ENCODE assay signal across 21 cellular contexts in genomic region chr11:118774032-118774431, GRCh38. TPM values are rescaled to one million over a fixed set of nuclear protein-coding genes. Genes with fewer than 3 reads are reported as not detected.
DNase-seq lines count a peak whose midpoint lies in the region; ATAC-seq lines count a peak whose summit lies in the region.
"Had no signal": no experiment of that assay in that cellular context is flagged by ENCODE, and none has a peak within 500 bp of the region (broad histone marks: within the 10 kb centered on the region; RNA-seq: fewer than 3 reads in every experiment).

No MANE protein-coding gene starts in this region.

- no peaks in the 10 kb centered on the region for H3K9me3 Mint-ChIP-seq in T-helper 2 cell treated with Interferon-gamma antibody and Interleukin-4, amounts not matched to agents 5 μg/mL and 100 μg/mL, for 36 hours
- no peaks in the 10 kb centered on the region for H3K9me3 Mint-ChIP-seq in activated T-helper 1 cell treated with anti-CD3 and anti-CD28 coated beads, Interleukin-12 subunit alpha, Interleukin-12 subunit beta, Interleukin-2, Interleukin-4 antibody, amounts not matched to agents 30 ng/mL and 10 ng/mL and 1 ng/mL, durations not matched to agents 14 hours and 24 hours and 36 hours
- H3K9me3 Mint-ChIP-seq in naive B cell, result no peaks in the 10 kb centered on the region
- H3K9me3 Mint-ChIP-seq: H9 had no signal

- intact Hi-C loops in activated T-helper 1 cell treated with anti-CD3 and anti-CD28 coated beads, Interleukin-12 subunit alpha, Interleukin-12 subunit beta, Interleukin-2, Interleukin-4 antibody, amounts not matched to agents 30 ng/mL and 10 ng/mL and 1 ng/mL, durations not matched to agents 14 hours and 24 hours and 36 hours (cut with micrococcal nuclease), result no loop called here

- 0 out of 20 replicates have a peak overlapping the region, but pooled peaks of 1 of the 10 experiments have one; percentile 23 for H3K4me3 ChIP-seq in BLaER1 treated with 17β-estradiol and CSF1 and Interleukin-3, amounts not matched to agents 10 nM and 100 nM
- H3K4me3 ChIP-seq: cardiac muscle cell, Peyer's patch, psoas muscle, upper lobe of left lung had no signal

- H3K27me3 ChIP-seq in BLaER1 treated with 17β-estradiol and CSF1 and Interleukin-3, amounts not matched to agents 10 nM and 100 nM, result no peaks in the 10 kb centered on the region
- H3K27me3 ChIP-seq: cardiac muscle cell, Peyer's patch, upper lobe of left lung had no signal

- no peaks in the 10 kb centered on the region for H3K9me3 ChIP-seq in BLaER1 treated with 17β-estradiol and CSF1 and Interleukin-3, amounts not matched to agents 10 nM and 100 nM (replicated peaks in 1 of 11)
- H3K9me3 ChIP-seq: Peyer's patch, psoas muscle, upper lobe of left lung had no signal

- H3K27me3 Mint-ChIP-seq in T-helper 2 cell treated with Interferon-gamma antibody and Interleukin-4, amounts not matched to agents 5 μg/mL and 100 μg/mL, for 36 hours (ENCODE audit: low read depth), result no peaks in the 10 kb centered on the region
- no peaks in the 10 kb centered on the region for H3K27me3 Mint-ChIP-seq in activated T-helper 1 cell treated with anti-CD3 and anti-CD28 coated beads, Interleukin-12 subunit alpha, Interleukin-12 subunit beta, Interleukin-2, Interleukin-4 antibody, amounts not matched to agents 30 ng/mL and 10 ng/mL and 1 ng/mL, durations not matched to agents 14 hours and 24 hours and 36 hours (ENCODE audit: insufficient read depth)
- no peaks in the 10 kb centered on the region for H3K27me3 Mint-ChIP-seq in naive B cell

- no peak overlapping the region for H3K27ac Mint-ChIP-seq in T-helper 2 cell treated with Interferon-gamma antibody and Interleukin-4, amounts not matched to agents 5 μg/mL and 100 μg/mL, for 36 hours
- H3K27ac Mint-ChIP-seq in activated T-helper 1 cell treated with anti-CD3 and anti-CD28 coated beads, Interleukin-12 subunit alpha, Interleukin-12 subunit beta, Interleukin-2, Interleukin-4 antibody, amounts not matched to agents 30 ng/mL and 10 ng/mL and 1 ng/mL, durations not matched to agents 14 hours and 24 hours and 36 hours, result peak overlapping the region; percentile 22
- H3K27ac Mint-ChIP-seq in naive B cell, result peak overlapping the region in 4 of 6 donors; percentile 29 to 91 (median 72)

- peak overlapping the region in 10 of 11 experiments; percentile 41 to 73 (median 64); a peak in 15 of 22 replicates for H3K27ac ChIP-seq in BLaER1 treated with 17β-estradiol and CSF1 and Interleukin-3, amounts not matched to agents 10 nM and 100 nM
- H3K27ac ChIP-seq: cardiac muscle cell, Peyer's patch, psoas muscle had no signal

- peak overlapping the region in 3 of 11 experiments; percentile 25 to 63 (median 34); a peak in 2 of 22 replicates for H3K9ac ChIP-seq in BLaER1 treated with 17β-estradiol and CSF1 and Interleukin-3, amounts not matched to agents 10 nM and 100 nM

- DNase-seq in T-helper 2 cell treated with Interferon-gamma antibody and Interleukin-4, amounts not matched to agents 5 μg/mL and 100 μg/mL, for 36 hours (ENCODE audit: low spot score), result no peak
- DNase-seq in T-helper 2 cell, result no peak
- DNase-seq in activated T-helper 1 cell treated with anti-CD3 and anti-CD28 coated beads, Interleukin-12 subunit alpha, Interleukin-12 subunit beta, Interleukin-2, Interleukin-4 antibody, amounts not matched to agents 30 ng/mL and 10 ng/mL and 1 ng/mL, durations not matched to agents 14 hours and 24 hours and 36 hours (ENCODE audit: low spot score), result no peak
- no peak for DNase-seq in naive B cell
- DNase-seq in DMS153 (lab: John Stamatoyannopoulos, UW), result no peak
- DNase-seq in NCI-H187 treated with DMSO at 0.1 percent for 48 hours (lab: John Stamatoyannopoulos, UW), result no peak
- DNase-seq in stimulated activated CD4-positive, alpha-beta T cell treated with anti-CD3 and anti-CD28 coated beads, Interleukin-12 subunit alpha, Interleukin-12 subunit beta, amount 100 ng/mL, for 4 hours, result no peak
- DNase-seq: 8988T; activated CD4-positive, alpha-beta T cell treated with anti-CD3 and anti-CD28 coated beads, Interleukin-2, amount 50 U/mL, for 48 hours; anterior cingulate cortex; EL; H9; Kasumi-1; NCI-H1694; NCI-H526; Peyer's patch; psoas muscle; stimulated activated CD8-positive, alpha-beta memory T cell treated with anti-CD3 and anti-CD28 coated beads, Interleukin-4, amount 100 ng/mL, for 48 hours; upper lobe of left lung had no signal

- H3K36me3 Mint-ChIP-seq in T-helper 2 cell treated with Interferon-gamma antibody and Interleukin-4, amounts not matched to agents 5 μg/mL and 100 μg/mL, for 36 hours (ENCODE audit: low read depth), result peaks cover 68% of the 10 kb centered on the region
- H3K36me3 Mint-ChIP-seq in activated T-helper 1 cell treated with anti-CD3 and anti-CD28 coated beads, Interleukin-12 subunit alpha, Interleukin-12 subunit beta, Interleukin-2, Interleukin-4 antibody, amounts not matched to agents 30 ng/mL and 10 ng/mL and 1 ng/mL, durations not matched to agents 14 hours and 24 hours and 36 hours (ENCODE audit: low read depth), result peaks cover 52% of the 10 kb centered on the region
- peaks cover 0 to 21% of the 10 kb centered on the region in 2 donors for H3K36me3 Mint-ChIP-seq in naive B cell

- peaks cover 44 to 74% (median 55%) of the 10 kb centered on the region in 10 experiments for H3K4me1 ChIP-seq in BLaER1 treated with 17β-estradiol and CSF1 and Interleukin-3, amounts not matched to agents 10 nM and 100 nM

- ATAC-seq in naive B cell (ENCODE audit: low read depth in 2 of 2), result no peak
- ATAC-seq: psoas muscle had no signal

- peak overlapping the region; percentile 11 to 85 (median 77); a peak in 20 of 22 replicates for H3K4me2 ChIP-seq in BLaER1 treated with 17β-estradiol and CSF1 and Interleukin-3, amounts not matched to agents 10 nM and 100 nM

- H3K4me3 Mint-ChIP-seq in T-helper 2 cell treated with Interferon-gamma antibody and Interleukin-4, amounts not matched to agents 5 μg/mL and 100 μg/mL, for 36 hours, result peak overlapping the region; percentile 15
- no peak overlapping the region for H3K4me3 Mint-ChIP-seq in activated T-helper 1 cell treated with anti-CD3 and anti-CD28 coated beads, Interleukin-12 subunit alpha, Interleukin-12 subunit beta, Interleukin-2, Interleukin-4 antibody, amounts not matched to agents 30 ng/mL and 10 ng/mL and 1 ng/mL, durations not matched to agents 14 hours and 24 hours and 36 hours
- peak overlapping the region in 1 of 8 donors; percentile 29 for H3K4me3 Mint-ChIP-seq in naive B cell
- H3K4me3 Mint-ChIP-seq: H9 had no signal

- H3K36me3 ChIP-seq in BLaER1 treated with 17β-estradiol and CSF1 and Interleukin-3, amounts not matched to agents 10 nM and 100 nM, result peaks cover 79 to 100% (median 90%) of the 10 kb centered on the region in 11 experiments

- peaks cover 54% of the 10 kb centered on the region for H3K4me1 Mint-ChIP-seq in T-helper 2 cell treated with Interferon-gamma antibody and Interleukin-4, amounts not matched to agents 5 μg/mL and 100 μg/mL, for 36 hours (ENCODE audit: low read depth)
- H3K4me1 Mint-ChIP-seq in activated T-helper 1 cell treated with anti-CD3 and anti-CD28 coated beads, Interleukin-12 subunit alpha, Interleukin-12 subunit beta, Interleukin-2, Interleukin-4 antibody, amounts not matched to agents 30 ng/mL and 10 ng/mL and 1 ng/mL, durations not matched to agents 14 hours and 24 hours and 36 hours (ENCODE audit: low read depth), result peaks cover 70% of the 10 kb centered on the region
- peaks cover 44 to 74% (median 72%) of the 10 kb centered on the region in 3 donors for H3K4me1 Mint-ChIP-seq in naive B cell

- peaks cover 97 to 100% (median 100%) of the 10 kb centered on the region in 11 experiments for H4K20me1 ChIP-seq in BLaER1 treated with 17β-estradiol and CSF1 and Interleukin-3, amounts not matched to agents 10 nM and 100 nM

RNA-seq across cellular contexts. Expression of gene DDX6, which starts 16.9 kb away (rescaled TPM):
- total RNA-seq in activated T-helper 1 cell treated with anti-CD3 and anti-CD28 coated beads, Interleukin-12 subunit alpha, Interleukin-12 subunit beta, Interleukin-2, Interleukin-4 antibody, amounts not matched to agents 30 ng/mL and 10 ng/mL and 1 ng/mL, durations not matched to agents 14 hours and 24 hours and 36 hours, result 110 and 112 TPM in 2 replicates
- polyA plus RNA-seq in naive B cell (ENCODE audit: low read depth in 6 of 6), result 100 to 1,000 TPM in 5 of 6 donors, 10 to 100 TPM in 1; 71.3 to 140 (median 124) TPM
